Comparison of ENCODE assay signal across 21 cellular contexts in genomic region chr22:27666272-27666997, GRCh38.
"Had no signal": no experiment of that assay in that cellular context is flagged by ENCODE, and none has a peak within 500 bp of the region (broad histone marks: within the 10 kb centered on the region; RNA-seq: fewer than 3 reads in every experiment).

No MANE protein-coding gene starts in this region.

- H3K27ac ChIP-seq: breast epithelium, parathyroid adenoma, spleen, vagina, WERI-Rb-1 had no signal

- H3K9me3 ChIP-seq: testis, vagina had no signal

- H3K27ac Mint-ChIP-seq: activated CD4-positive, alpha-beta memory T cell treated with anti-CD3 and anti-CD28 coated beads, Interleukin-2, amount 10 ng/mL, durations not matched to agents 7 days and 5 days; activated CD4-positive, alpha-beta T cell treated with anti-CD3 and anti-CD28 coated beads, Interleukin-2, amount 10 ng/mL, durations not matched to agents 7 days and 5 days; activated naive CD4-positive, alpha-beta T cell treated with anti-CD3 and anti-CD28 coated beads, Interleukin-2, amount 50 U/mL, for 72 hours; activated T-helper 17 cell treated with anti-CD3 and anti-CD28 coated beads, Interleukin-2, amount 50 U/mL, for 72 hours; T-helper 17 cell had no signal

- H3K4me1 ChIP-seq: breast epithelium, parathyroid adenoma had no signal

- H2AFZ ChIP-seq: parathyroid adenoma had no signal

- H3K27me3 Mint-ChIP-seq: activated CD4-positive, alpha-beta memory T cell treated with anti-CD3 and anti-CD28 coated beads, Interleukin-2, amount 10 ng/mL, durations not matched to agents 7 days and 5 days had no signal

- H3K9ac ChIP-seq: parathyroid adenoma had no signal

- ATAC-seq: activated naive CD4-positive, alpha-beta T cell treated with anti-CD3 and anti-CD28 coated beads, Interleukin-2, amount 50 U/mL, for 72 hours; activated T-cell treated with anti-CD3 and anti-CD28 coated beads, Interleukin-2, amount 50 U/mL, for 4 hours; activated T-helper 17 cell treated with anti-CD3 and anti-CD28 coated beads, Interleukin-2, amount 50 U/mL, for 72 hours; T-helper 17 cell had no signal

- H3K4me3 Mint-ChIP-seq: activated CD4-positive, alpha-beta memory T cell treated with anti-CD3 and anti-CD28 coated beads, Interleukin-2, amount 10 ng/mL, durations not matched to agents 7 days and 5 days; activated CD4-positive, alpha-beta T cell treated with anti-CD3 and anti-CD28 coated beads, Interleukin-2, amount 10 ng/mL, durations not matched to agents 7 days and 5 days; activated T-cell treated with anti-CD3 and anti-CD28 coated beads, Interleukin-2, amount 50 U/mL, for 4 hours; activated T-helper 17 cell treated with anti-CD3 and anti-CD28 coated beads, Interleukin-2, amount 50 U/mL, for 72 hours; T-helper 17 cell had no signal

- H3K4me3 ChIP-seq: breast epithelium, left lung, right atrium auricular region, spleen, testis, vagina had no signal

- H3K27me3 ChIP-seq: breast epithelium, heart right ventricle, right atrium auricular region, testis, vagina had no signal

- H3K4me1 Mint-ChIP-seq: activated CD4-positive, alpha-beta memory T cell treated with anti-CD3 and anti-CD28 coated beads, Interleukin-2, amount 10 ng/mL, durations not matched to agents 7 days and 5 days; activated CD4-positive, alpha-beta T cell treated with anti-CD3 and anti-CD28 coated beads, Interleukin-2, amount 10 ng/mL, durations not matched to agents 7 days and 5 days; activated T-helper 17 cell treated with anti-CD3 and anti-CD28 coated beads, Interleukin-2, amount 50 U/mL, for 72 hours; T-helper 17 cell had no signal

- DNase-seq: activated CD4-positive, alpha-beta memory T cell treated with anti-CD3 and anti-CD28 coated beads, Interleukin-2, amount 10 ng/mL, durations not matched to agents 7 days and 5 days; activated CD4-positive, alpha-beta T cell treated with anti-CD3 and anti-CD28 coated beads, Interleukin-2, amount 10 ng/mL, durations not matched to agents 7 days and 5 days; activated CD4-positive, CD25-positive, alpha-beta regulatory T cell treated with anti-CD3 and anti-CD28 coated beads, Interleukin-2, amount 50 U/mL, for 72 hours; activated CD8-positive, alpha-beta memory T cell treated with anti-CD3 and anti-CD28 coated beads, Interleukin-2, amount 50 U/mL, for 48 hours; activated T-cell treated with anti-CD3 and anti-CD28 coated beads, Interleukin-2, amount 50 U/mL, for 4 hours; central memory CD4-positive, alpha-beta T cell; occipital lobe; stimulated activated naive CD4-positive, alpha-beta T cell treated with Interleukin-2 at 50 U/mL for 16 hours; T-helper 17 cell; T1000; WERI-Rb-1 had no signal

- H3K79me2 ChIP-seq: parathyroid adenoma had no signal

- H3K36me3 ChIP-seq: breast epithelium, heart right ventricle, left lung, right atrium auricular region, spleen, vagina, WERI-Rb-1 had no signal
